Comparison of ENCODE assay signal across 2 cellular contexts in the genomic region with DNA sequence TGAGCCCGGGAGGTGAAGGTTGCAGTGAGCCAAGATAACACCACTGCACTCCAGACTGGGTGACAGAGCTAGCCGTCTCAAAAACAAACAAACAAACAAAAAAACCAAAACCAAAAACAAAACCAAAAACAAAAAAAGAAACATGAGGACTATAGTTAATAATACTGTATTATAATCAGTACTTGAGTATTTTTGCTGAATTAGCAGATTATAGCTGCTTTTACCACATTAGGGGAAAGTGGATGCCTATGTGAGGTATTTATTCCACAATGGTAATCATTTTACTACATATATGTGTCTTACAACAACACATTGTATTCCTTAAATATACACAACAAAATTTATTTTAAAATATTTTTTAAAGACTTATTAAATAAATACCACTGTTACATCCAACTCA.
TF ChIP-seq lines count a peak whose summit lies in the region.

No MANE protein-coding gene starts in this region.

TF ChIP-seq in HepG2, 621 proteins besides CTCF, POLR2A, EP300 and RAD21:
- peak; percentile 91 for TF ChIP-seq MAFF (IDR thresholded peaks at IDR 0.05; ENCODE audit: low read depth, low read length)
- TF ChIP-seq MAFK (conservative IDR thresholded peaks at IDR 0.05 in 1 of 2, IDR thresholded peaks at IDR 0.05 in 1 of 2; ENCODE audit: low read length in 2 of 2): peak; percentile 86 to 94
- TF ChIP-seq ZNF607 (CRISPR knock-in tag; IDR thresholded peaks at IDR 0.05; ENCODE audit: borderline replicate concordance): no peak

TF ChIP-seq in H1, 55 proteins besides CTCF, POLR2A, EP300 and RAD21:
- TF ChIP-seq TAF1 (IDR thresholded peaks at IDR 0.05; ENCODE audit: low read depth, low read length) (no peak), JUND (IDR thresholded peaks at IDR 0.05; ENCODE audit: low read length) (no peak), MAFK (IDR thresholded peaks at IDR 0.05; ENCODE audit: low read depth, low read length) (peak; percentile 50; the same call in 1 of the 2 replicates), JUN (IDR thresholded peaks at IDR 0.05; ENCODE audit: low read depth, low read length) (no peak), TBP (IDR thresholded peaks at IDR 0.05; ENCODE audit: low read depth, low read length) (no peak), GABPA (IDR thresholded peaks at IDR 0.05; ENCODE audit: borderline replicate concordance, insufficient read depth, low read length) (no peak)
